Comparison of ENCODE assay signal across 1 cellular context in the genomic region with DNA sequence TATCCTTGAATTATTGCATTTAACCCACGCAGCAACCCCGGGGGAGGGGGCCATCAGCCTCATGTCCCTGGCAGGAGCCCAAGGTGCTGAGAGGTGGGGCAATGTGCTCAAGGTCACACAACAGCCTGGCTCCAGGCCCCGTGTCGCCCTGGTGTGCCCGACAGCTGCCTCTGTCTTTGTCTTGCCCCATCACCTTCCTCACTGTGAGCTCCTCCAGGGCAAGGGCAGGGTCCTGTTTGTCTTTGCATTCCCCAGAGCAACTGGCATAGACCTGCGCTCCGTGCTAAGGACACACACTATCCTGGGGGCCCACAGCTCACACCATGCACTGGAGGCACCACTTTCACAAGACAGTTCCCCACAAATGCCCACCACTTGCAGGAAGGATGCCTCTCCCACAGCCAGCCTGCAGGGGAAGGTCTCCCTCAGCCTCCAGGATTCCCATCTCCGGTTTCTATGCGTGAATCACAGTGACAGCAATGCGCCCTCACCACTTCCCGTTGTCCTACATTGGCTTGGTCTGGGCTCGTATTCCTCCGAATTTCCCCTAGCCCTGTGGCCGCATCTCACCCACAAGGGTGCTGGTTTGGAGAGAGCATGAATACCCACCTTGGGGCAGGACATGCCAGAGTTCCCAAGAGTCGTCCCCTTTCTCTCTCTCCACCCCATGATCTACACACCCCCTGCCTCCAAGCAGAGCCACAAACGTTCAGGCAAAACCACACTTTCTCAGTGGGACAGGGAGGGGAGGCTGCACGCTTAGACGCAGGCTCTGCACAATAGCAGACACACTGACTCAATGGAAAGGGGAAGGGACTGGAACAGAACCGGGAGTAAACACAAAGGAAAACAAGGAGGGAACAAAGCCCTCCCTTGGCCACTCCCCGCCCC.
TF ChIP-seq lines count a peak whose summit lies in the region.

No MANE protein-coding gene starts in this region.

TF ChIP-seq in WTC11, 78 proteins besides CTCF, POLR2A, EP300 and RAD21 (continued from another document):
- TF ChIP-seq RORB (CRISPR knock-in tag; IDR thresholded peaks at IDR 0.05) = no peak
- no peak for TF ChIP-seq TEAD4 (CRISPR knock-in tag; IDR thresholded peaks at IDR 0.05)
- TF ChIP-seq, protein P1, sequence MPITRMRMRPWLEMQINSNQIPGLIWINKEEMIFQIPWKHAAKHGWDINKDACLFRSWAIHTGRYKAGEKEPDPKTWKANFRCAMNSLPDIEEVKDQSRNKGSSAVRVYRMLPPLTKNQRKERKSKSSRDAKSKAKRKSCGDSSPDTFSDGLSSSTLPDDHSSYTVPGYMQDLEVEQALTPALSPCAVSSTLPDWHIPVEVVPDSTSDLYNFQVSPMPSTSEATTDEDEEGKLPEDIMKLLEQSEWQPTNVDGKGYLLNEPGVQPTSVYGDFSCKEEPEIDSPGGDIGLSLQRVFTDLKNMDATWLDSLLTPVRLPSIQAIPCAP (CRISPR knock-in tag; IDR thresholded peaks at IDR 0.05) = no peak
- TF ChIP-seq EMX1 (CRISPR knock-in tag; IDR thresholded peaks at IDR 0.05) = no peak
- TF ChIP-seq, protein P2, sequence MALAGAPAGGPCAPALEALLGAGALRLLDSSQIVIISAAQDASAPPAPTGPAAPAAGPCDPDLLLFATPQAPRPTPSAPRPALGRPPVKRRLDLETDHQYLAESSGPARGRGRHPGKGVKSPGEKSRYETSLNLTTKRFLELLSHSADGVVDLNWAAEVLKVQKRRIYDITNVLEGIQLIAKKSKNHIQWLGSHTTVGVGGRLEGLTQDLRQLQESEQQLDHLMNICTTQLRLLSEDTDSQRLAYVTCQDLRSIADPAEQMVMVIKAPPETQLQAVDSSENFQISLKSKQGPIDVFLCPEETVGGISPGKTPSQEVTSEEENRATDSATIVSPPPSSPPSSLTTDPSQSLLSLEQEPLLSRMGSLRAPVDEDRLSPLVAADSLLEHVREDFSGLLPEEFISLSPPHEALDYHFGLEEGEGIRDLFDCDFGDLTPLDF (CRISPR knock-in tag; IDR thresholded peaks at IDR 0.05) = no peak
- peak; percentile 39; the same call in 1 of the 2 replicates for TF ChIP-seq TP53 (CRISPR knock-in tag; IDR thresholded peaks at IDR 0.05)
- no peak for TF ChIP-seq FOXJ3 (CRISPR knock-in tag; IDR thresholded peaks at IDR 0.05; ENCODE audit: borderline replicate concordance)
- peak; percentile 5; the same call in 1 of the 2 replicates for TF ChIP-seq ETV6 (CRISPR knock-in tag; IDR thresholded peaks at IDR 0.05)
- no peak for TF ChIP-seq ZNF232 (CRISPR knock-in tag; IDR thresholded peaks at IDR 0.05)
- TF ChIP-seq FOXK1 (CRISPR knock-in tag; IDR thresholded peaks at IDR 0.05) = peak; percentile 71; the same call in 1 of the 2 replicates
- TF ChIP-seq NR1H2 (CRISPR knock-in tag; IDR thresholded peaks at IDR 0.05) = no peak
- TF ChIP-seq, protein P3, sequence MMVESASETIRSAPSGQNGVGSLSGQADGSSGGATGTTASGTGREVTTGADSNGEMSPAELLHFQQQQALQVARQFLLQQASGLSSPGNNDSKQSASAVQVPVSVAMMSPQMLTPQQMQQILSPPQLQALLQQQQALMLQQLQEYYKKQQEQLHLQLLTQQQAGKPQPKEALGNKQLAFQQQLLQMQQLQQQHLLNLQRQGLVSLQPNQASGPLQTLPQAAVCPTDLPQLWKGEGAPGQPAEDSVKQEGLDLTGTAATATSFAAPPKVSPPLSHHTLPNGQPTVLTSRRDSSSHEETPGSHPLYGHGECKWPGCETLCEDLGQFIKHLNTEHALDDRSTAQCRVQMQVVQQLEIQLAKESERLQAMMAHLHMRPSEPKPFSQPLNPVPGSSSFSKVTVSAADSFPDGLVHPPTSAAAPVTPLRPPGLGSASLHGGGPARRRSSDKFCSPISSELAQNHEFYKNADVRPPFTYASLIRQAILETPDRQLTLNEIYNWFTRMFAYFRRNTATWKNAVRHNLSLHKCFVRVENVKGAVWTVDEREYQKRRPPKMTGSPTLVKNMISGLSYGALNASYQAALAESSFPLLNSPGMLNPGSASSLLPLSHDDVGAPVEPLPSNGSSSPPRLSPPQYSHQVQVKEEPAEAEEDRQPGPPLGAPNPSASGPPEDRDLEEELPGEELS (CRISPR knock-in tag; IDR thresholded peaks at IDR 0.05) = 0 out of 2 replicates have a peak, but pooled peaks have one; percentile 32
